7 cellular contexts compared by ENCODE assay signal in the genomic region with DNA sequence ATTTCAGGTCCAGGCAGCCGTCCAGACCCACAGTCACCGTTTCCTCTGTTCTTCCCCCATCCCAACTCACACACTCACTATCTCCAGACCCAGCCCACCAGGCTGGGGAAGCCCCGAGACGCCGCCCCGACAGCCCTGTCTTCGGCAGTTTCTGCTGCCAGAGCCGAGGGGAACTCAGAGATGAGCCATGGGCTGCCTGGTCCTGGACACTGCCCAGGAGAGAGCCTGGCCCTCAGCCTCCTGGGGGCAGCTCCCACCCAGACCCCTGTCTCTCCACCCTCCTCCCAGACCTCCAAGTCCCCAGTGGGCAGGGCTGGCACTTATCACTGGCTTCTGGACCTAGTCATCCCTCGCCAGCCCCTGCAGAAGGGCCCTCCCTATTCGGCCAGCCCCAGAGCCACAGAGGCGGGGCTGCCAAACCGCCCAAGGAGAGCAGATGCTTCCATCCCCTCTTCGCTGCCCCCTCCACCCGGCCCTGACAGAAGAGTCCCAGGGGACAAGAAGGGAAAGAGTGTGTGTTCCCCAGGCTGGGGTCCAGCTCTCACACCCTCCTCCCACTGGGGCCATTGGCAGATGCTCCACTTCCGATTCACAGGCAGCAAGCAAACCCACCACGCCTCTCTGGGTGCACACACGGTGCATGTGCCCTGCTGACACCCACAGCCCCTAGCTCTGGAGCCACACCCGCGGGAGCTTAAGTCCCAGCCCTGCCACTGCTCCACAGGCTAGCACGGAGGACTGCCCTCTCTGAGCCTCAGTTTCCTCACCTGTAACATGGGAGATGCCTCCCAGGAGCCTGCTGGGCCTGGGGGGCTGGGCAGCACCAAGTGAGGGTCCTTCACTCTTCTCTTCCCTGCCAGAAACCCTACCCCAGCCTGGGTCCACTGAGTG.
A peak's percentile ranks its signal among the peaks of the same experiment; 100 is the strongest.
DNase-seq lines count a peak whose midpoint lies in the region; ATAC-seq, FAIRE-seq and TF ChIP-seq lines count a peak whose summit lies in the region.
"Not testable (repeated sequence)": the region's sequence is repeated elsewhere in the genome, so short reads cannot be mapped to it uniquely, and the experiment has no call there.

No MANE protein-coding gene starts in this region.

- H3K27me3 ChIP-seq in Loucy (ENCODE audit: insufficient read depth, low read length, poor library complexity, severe bottlenecking); brain microvascular endothelial cell (replicated peaks); osteoblast (ENCODE audit: insufficient read depth, low read length): not testable (repeated sequence)

- not testable (repeated sequence) for TF ChIP-seq CTCF in Loucy (conservative IDR thresholded peaks at IDR 0.05; ENCODE audit: low read length); brain microvascular endothelial cell (IDR thresholded peaks at IDR 0.05; ENCODE audit: low read depth, low read length, missing control alignments); osteoblast (IDR thresholded peaks at IDR 0.05; ENCODE audit: extremely low read depth, low read depth, low read length)

- H3K4me1 ChIP-seq in Loucy (ENCODE audit: insufficient read depth, low read length, poor library complexity, severe bottlenecking) = peaks cover 15% of the 10 kb centered on the region
- peaks cover 13% of the 10 kb centered on the region for H3K4me1 ChIP-seq in osteoblast (ENCODE audit: insufficient read depth, low read length)

- not testable (repeated sequence) for H3K79me2 ChIP-seq in Loucy (ENCODE audit: insufficient read depth, low read length); osteoblast (ENCODE audit: insufficient read depth, low read length)

- H3K27ac ChIP-seq in brain microvascular endothelial cell; osteoblast (ENCODE audit: low read depth, low read length): not testable (repeated sequence)

- peak; percentile 56 for ATAC-seq in HG02610 (IDR thresholded peaks at IDR 0.05; ENCODE audit: unreplicated experiment)

- FAIRE-seq in GM18507 (lab: Jason Lieb, UNC) = peak; percentile 100

- H3K4me2 ChIP-seq in Loucy (ENCODE audit: low read depth, low read length, poor library complexity, severe bottlenecking) (peak overlapping the region; percentile 59), osteoblast (ENCODE audit: insufficient read depth, low read length) (peak overlapping the region; percentile 43)

- not testable (repeated sequence) for H2AFZ ChIP-seq in Loucy (ENCODE audit: low read length); osteoblast (ENCODE audit: low read length)

- H3F3A ChIP-seq in Loucy (ENCODE audit: low read depth) = not testable (repeated sequence)

- not testable (repeated sequence) for H3K36me3 ChIP-seq in Loucy (ENCODE audit: insufficient read depth, low read length); brain microvascular endothelial cell (replicated peaks); osteoblast (ENCODE audit: insufficient read depth, low read length)

- in situ Hi-C loops in brain microvascular endothelial cell (cut with HindIII; ENCODE audit: low pct_ligation_motif_present, low sequenced_read_pairs) = not testable (repeated sequence)

- peak overlapping the region; percentile 13 for H3K4me3 ChIP-seq in Loucy (ENCODE audit: low read length, poor library complexity, severe bottlenecking)
- not testable (repeated sequence) for H3K4me3 ChIP-seq in brain microvascular endothelial cell (ENCODE audit: low read depth, low read length)
- H3K4me3 ChIP-seq in osteoblast (ENCODE audit: insufficient read depth, low read length) = peak overlapping the region; percentile 33

- H3K9me3 ChIP-seq in Loucy (ENCODE audit: insufficient read depth, low read depth, low read length); osteoblast (ENCODE audit: low read depth, low read length): not testable (repeated sequence)

- not testable (repeated sequence) for H4K20me1 ChIP-seq in Loucy (ENCODE audit: insufficient read depth, low read length, poor library complexity, severe bottlenecking); osteoblast (ENCODE audit: insufficient read depth, low read length)

- H3K9ac ChIP-seq in Loucy (ENCODE audit: low read depth, low read length, poor library complexity, severe bottlenecking) = peak overlapping the region; percentile 54

- peak; percentile 18 for DNase-seq in GM18507 (ENCODE audit: extremely low spot score, insufficient read length, low read depth)
- peak; percentile 4 for DNase-seq in OCI-M1 (lab: John Stamatoyannopoulos, UW)
- DNase-seq in brain microvascular endothelial cell = peak; percentile 24
- DNase-seq in hepatic stellate cell (ENCODE audit: low spot score) = peak; percentile 69
- DNase-seq in osteoblast (ENCODE audit: insufficient read length, low spot score, missing footprints) = peak; percentile 96

- H3K9me2 ChIP-seq in Loucy (replicated peaks; ENCODE audit: low read depth, low read length) = not testable (repeated sequence)

Comparison
In these comparisons a context has a peak if more than half of its experiments do, and no peak if none do; other contexts are left out.
1. DNase-seq: peak in every context shown above with its lines; median percentile 96 in osteoblast; 69 in hepatic stellate cell; 24 in brain microvascular endothelial cell; 18 in GM18507; 4 in OCI-M1.